Comparison of ENCODE assay signal across 8 cellular contexts in genomic region chr9:89463986-89464901, GRCh38. TPM values are rescaled to one million over a fixed set of nuclear protein-coding genes. Genes with fewer than 3 reads are reported as not detected.
DNase-seq lines count a peak whose midpoint lies in the region; ATAC-seq and TF ChIP-seq lines count a peak whose summit lies in the region.

No MANE protein-coding gene starts in this region.

- no peaks in the 10 kb centered on the region for H3F3A ChIP-seq in Loucy (ENCODE audit: low read depth)

- peak overlapping the region; percentile 96 for H3K4me2 ChIP-seq in Loucy (ENCODE audit: low read depth, low read length, poor library complexity, severe bottlenecking)

- H3K27me3 Mint-ChIP-seq in type B pancreatic cell, result no peaks in the 10 kb centered on the region

- H4K20me1 ChIP-seq in Loucy (ENCODE audit: insufficient read depth, low read length, poor library complexity, severe bottlenecking), result peaks cover 96% of the 10 kb centered on the region

- H3K27ac Mint-ChIP-seq in type B pancreatic cell, result peak overlapping the region; percentile 47

- H3K4me3 ChIP-seq in Loucy (ENCODE audit: low read length, poor library complexity, severe bottlenecking) (peak overlapping the region; percentile 73), mucosa of rectum (ENCODE audit: low read length in 2 of 2) (no peak overlapping the region), MG63 (no peak overlapping the region)

- no peak overlapping the region for H2AFZ ChIP-seq in Loucy (ENCODE audit: low read length)

- peaks cover 100% of the 10 kb centered on the region for H3K79me2 ChIP-seq in Loucy (ENCODE audit: insufficient read depth, low read length)

- peaks cover 92% of the 10 kb centered on the region for H3K4me1 ChIP-seq in Loucy (ENCODE audit: insufficient read depth, low read length, poor library complexity, severe bottlenecking)
- H3K4me1 ChIP-seq in mucosa of rectum (ENCODE audit: control insufficient read depth in 2 of 2, insufficient read depth in 2 of 2, low read length in 2 of 2), result peaks cover 7 to 13% of the 10 kb centered on the region in 2 donors

- peak overlapping the region; percentile 59 to 69 for H3K27ac ChIP-seq in mucosa of rectum (ENCODE audit: low read depth in 2 of 2, low read length in 2 of 2)

- H3K9me2 ChIP-seq in Loucy (replicated peaks; ENCODE audit: low read depth, low read length), result no peaks in the 10 kb centered on the region

- DNase-seq in AML-193 (lab: John Stamatoyannopoulos, UW), result peak; percentile 76 to 77
- DNase-seq in activated CD8-positive, alpha-beta memory T cell treated with anti-CD3 and anti-CD28 coated beads, Interleukin-2, amount 50 U/mL, for 48 hours, result peak; percentile 81
- no peak for DNase-seq in type B pancreatic cell (ENCODE audit: extremely low spot score, unreplicated experiment)
- no peak for DNase-seq in MG63
- DNase-seq in NCI-H774 (lab: John Stamatoyannopoulos, UW), result no peak

- H3K4me1 Mint-ChIP-seq in type B pancreatic cell (ENCODE audit: unreplicated experiment), result peaks cover 53% of the 10 kb centered on the region

- ATAC-seq in GM21423 (IDR thresholded peaks at IDR 0.05; ENCODE audit: unreplicated experiment), result peak; percentile 32

- H3K36me3 ChIP-seq in Loucy (ENCODE audit: insufficient read depth, low read length) (peaks cover 39% of the 10 kb centered on the region; the same call in 1 of the 2 replicates), mucosa of rectum (ENCODE audit: control insufficient read depth in 2 of 2, insufficient read depth in 2 of 2, low read length in 2 of 2) (no peaks in the 10 kb centered on the region), MG63 (no peaks in the 10 kb centered on the region)

- H3K27me3 ChIP-seq in Loucy (ENCODE audit: insufficient read depth, low read length, poor library complexity, severe bottlenecking) (no peaks in the 10 kb centered on the region), mucosa of rectum (ENCODE audit: control insufficient read depth in 2 of 2, insufficient read depth in 2 of 2, low read length in 2 of 2) (no peaks in the 10 kb centered on the region), MG63 (no peaks in the 10 kb centered on the region)

- no peaks in the 10 kb centered on the region for H3K36me3 Mint-ChIP-seq in type B pancreatic cell

- TF ChIP-seq CTCF in Loucy (conservative IDR thresholded peaks at IDR 0.05; ENCODE audit: low read length) (no peak), type B pancreatic cell (conservative IDR thresholded peaks at IDR 0.05) (no peak)

- H3K9ac ChIP-seq in Loucy (ENCODE audit: low read depth, low read length, poor library complexity, severe bottlenecking) (peak overlapping the region; percentile 74), mucosa of rectum (ENCODE audit: low read depth in 1 of 2, low read length in 2 of 2) (peak overlapping the region in 1 of 2 donors; percentile 1)

- no peak overlapping the region for H3K4me3 Mint-ChIP-seq in type B pancreatic cell

- H3K9me3 ChIP-seq in Loucy (ENCODE audit: insufficient read depth, low read depth, low read length) (no peaks in the 10 kb centered on the region), mucosa of rectum (ENCODE audit: control insufficient read depth in 2 of 2, low read length in 2 of 2) (no peaks in the 10 kb centered on the region), MG63 (no peaks in the 10 kb centered on the region)

- H3K9me3 Mint-ChIP-seq in type B pancreatic cell, result no peaks in the 10 kb centered on the region

RNA-seq across cellular contexts. Expression of gene SEMA4D, which starts 33.7 kb away (rescaled TPM):
- 32.3 and 43.6 TPM in 2 replicates for total RNA-seq in type B pancreatic cell (ENCODE audit: low replicate concordance)
- 0.23 and 0.86 TPM in 2 replicates for total RNA-seq in MG63 (2014; rRNA removed; shearing (Covaris generic); ENCODE audit: low replicate concordance)

Comparison
In these comparisons a context has a peak if more than half of its experiments do, and no peak if none do; other contexts are left out.
1. DNase-seq: peak in AML-193 (2 of 2) and activated CD8-positive, alpha-beta memory T cell treated with anti-CD3 and anti-CD28 coated beads, Interleukin-2, amount 50 U/mL, for 48 hours (single experiment); none in type B pancreatic cell (single experiment), MG63 (single experiment) and NCI-H774 (single experiment).
2. RNA of gene SEMA4D, which starts 33.7 kb away (total RNA-seq): 32.3 to 43.6 TPM in type B pancreatic cell; 0.23 to 0.86 TPM in MG63; every median in the first group is over 10 times any median in the second.